In the genomic region with DNA sequence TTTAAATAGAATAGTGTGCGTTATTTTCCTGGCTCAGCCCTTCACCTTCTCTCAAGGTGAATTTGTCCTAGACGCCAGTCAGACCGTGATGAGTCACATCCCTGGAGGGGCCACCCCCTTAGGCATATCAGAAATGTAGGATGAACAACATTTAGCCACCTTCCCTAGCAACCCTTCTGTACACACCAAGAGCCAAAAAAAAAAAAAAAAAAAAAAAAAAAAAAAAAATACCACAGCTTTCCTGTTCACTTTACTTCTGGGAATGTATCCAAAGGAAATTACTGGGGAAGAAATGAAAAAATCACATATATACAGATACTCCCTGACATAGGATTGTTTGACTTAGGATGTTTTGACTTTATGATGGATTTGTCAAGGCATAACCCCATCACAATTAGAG, we compare ENCODE assay signal across 12 cellular contexts.
DNase-seq lines count a peak whose midpoint lies in the region; ATAC-seq and TF ChIP-seq lines count a peak whose summit lies in the region.
"Had no signal": no experiment of that assay in that cellular context is flagged by ENCODE, and none has a peak within 500 bp of the region (broad histone marks: within the 10 kb centered on the region; RNA-seq: fewer than 3 reads in every experiment).

No MANE protein-coding gene starts in this region.

- DNase-seq in ELR (ENCODE audit: low read depth) (peak; percentile 73), NCI-H226 (peak; percentile 82), chondrocyte (ENCODE audit: low spot score) (no peak), osteocyte (ENCODE audit: extremely low spot score, unreplicated experiment) (peak; percentile 56), NCI-H774 (lab: John Stamatoyannopoulos, UW) (no peak), T-helper 1 cell (no peak)
- DNase-seq: DMS153, KBM-7, naive B cell, sigmoid colon had no signal

- peak overlapping the region; percentile 0 for H3K27ac Mint-ChIP-seq in chondrocyte (ENCODE audit: unreplicated experiment)
- H3K27ac Mint-ChIP-seq in osteocyte (ENCODE audit: unreplicated experiment) = peak overlapping the region; percentile 58
- H3K27ac Mint-ChIP-seq in stimulated activated memory B cell treated with anti-CD40 and anti-IgM and Interleukin-4, amounts not matched to agents 10 μg/mL and 1 μg/mL and 100 μg/mL, for 72 hours = no peak overlapping the region
- H3K27ac Mint-ChIP-seq: naive B cell had no signal

- H3K4me1 Mint-ChIP-seq in chondrocyte (ENCODE audit: low read depth) = peaks cover 19% of the 10 kb centered on the region
- peaks cover 12% of the 10 kb centered on the region for H3K4me1 Mint-ChIP-seq in osteocyte (ENCODE audit: unreplicated experiment)
- H3K4me1 Mint-ChIP-seq in stimulated activated memory B cell treated with anti-CD40 and anti-IgM and Interleukin-4, amounts not matched to agents 10 μg/mL and 1 μg/mL and 100 μg/mL, for 72 hours = no peaks in the 10 kb centered on the region

- H3K4me3 Mint-ChIP-seq in chondrocyte (ENCODE audit: unreplicated experiment) (no peak overlapping the region), osteocyte (ENCODE audit: unreplicated experiment) (no peak overlapping the region)
- H3K4me3 Mint-ChIP-seq in stimulated activated memory B cell treated with anti-CD40 and anti-IgM and Interleukin-4, amounts not matched to agents 10 μg/mL and 1 μg/mL and 100 μg/mL, for 72 hours = no peak overlapping the region

- H3K9me3 Mint-ChIP-seq in chondrocyte (ENCODE audit: low read depth) (peaks cover 10% of the 10 kb centered on the region), osteocyte (ENCODE audit: unreplicated experiment) (peaks cover 8% of the 10 kb centered on the region)
- peaks cover 15% of the 10 kb centered on the region for H3K9me3 Mint-ChIP-seq in stimulated activated memory B cell treated with anti-CD40 and anti-IgM and Interleukin-4, amounts not matched to agents 10 μg/mL and 1 μg/mL and 100 μg/mL, for 72 hours

- H3K36me3 Mint-ChIP-seq in chondrocyte (ENCODE audit: low read depth) = peaks cover 2% of the 10 kb centered on the region
- peaks cover 2% of the 10 kb centered on the region for H3K36me3 Mint-ChIP-seq in osteocyte (ENCODE audit: unreplicated experiment)
- no peaks in the 10 kb centered on the region for H3K36me3 Mint-ChIP-seq in stimulated activated memory B cell treated with anti-CD40 and anti-IgM and Interleukin-4, amounts not matched to agents 10 μg/mL and 1 μg/mL and 100 μg/mL, for 72 hours

- H3K27me3 Mint-ChIP-seq in chondrocyte (ENCODE audit: low read depth) = peaks cover 16% of the 10 kb centered on the region
- H3K27me3 Mint-ChIP-seq in osteocyte (ENCODE audit: unreplicated experiment) = peaks cover 15% of the 10 kb centered on the region
- peaks cover 8% of the 10 kb centered on the region for H3K27me3 Mint-ChIP-seq in stimulated activated memory B cell treated with anti-CD40 and anti-IgM and Interleukin-4, amounts not matched to agents 10 μg/mL and 1 μg/mL and 100 μg/mL, for 72 hours

- TF ChIP-seq CTCF in chondrocyte (IDR thresholded peaks at IDR 0.05) = no peak
- no peak for TF ChIP-seq CTCF in osteocyte (IDR thresholded peaks at IDR 0.05)

- no peak for ATAC-seq in stimulated activated memory B cell treated with anti-CD40 and anti-IgM and Interleukin-4, amounts not matched to agents 10 μg/mL and 1 μg/mL and 100 μg/mL, for 72 hours
- ATAC-seq: esophagus mucosa had no signal

Comparison
In these comparisons a context has a peak if more than half of its experiments do, and no peak if none do; other contexts are left out.
1. DNase-seq: peak in ELR (single experiment), NCI-H226 (single experiment) and osteocyte (single experiment); none in chondrocyte (single experiment), NCI-H774 (single experiment) and T-helper 1 cell (0 of 5).